Comparison of ENCODE assay signal across 24 cellular contexts in the genomic region with DNA sequence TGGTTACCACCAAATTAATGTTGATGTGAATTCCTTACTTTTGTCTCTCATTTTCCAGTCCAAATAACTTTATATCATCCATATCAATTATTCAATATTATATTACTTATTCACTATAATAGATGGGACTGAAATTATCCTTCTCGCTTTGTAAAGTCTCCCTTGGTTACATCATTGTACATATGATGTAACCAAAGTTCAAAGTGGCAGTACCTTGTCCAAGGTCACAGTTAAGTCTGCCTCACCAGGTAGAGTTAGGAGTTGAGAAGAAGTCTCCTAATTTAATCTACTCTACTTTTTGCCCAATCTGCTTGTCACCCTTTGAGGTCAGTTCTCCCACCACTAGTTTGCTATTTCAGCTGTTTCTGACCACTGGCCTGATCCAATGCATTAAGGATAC.
"Had no signal": no experiment of that assay in that cellular context is flagged by ENCODE, and none has a peak within 500 bp of the region (broad histone marks: within the 10 kb centered on the region; RNA-seq: fewer than 3 reads in every experiment).

No MANE protein-coding gene starts in this region.

- H3K9me3 ChIP-seq: SJSA1, SK-N-SH had no signal

- H3K4me2 ChIP-seq: SK-N-SH had no signal

- H3K27ac ChIP-seq: HL-60, SJSA1 had no signal

- H3K9ac ChIP-seq: SK-N-SH had no signal

- H3K4me1 ChIP-seq: SJSA1 had no signal

- DNase-seq: Karpas-422, KG1, MV-4-11, NCI-H1048, NCI-H1105, NCI-H1417, NCI-H1436 treated with DMSO at 0.1 percent for 48 hours, NCI-H1694 treated with DMSO at 0.1 percent for 48 hours, NCI-H1930, NCI-H2081, NCI-H2107, NCI-H2227 treated with DMSO at 0.1 percent for 48 hours, NCI-H524, NCI-H526 treated with DMSO at 0.1 percent for 48 hours, NCI-H748 treated with DMSO at 0.1 percent for 48 hours, Right ventricle myocardium superior, RPMI8226, SIG-M5, SK-N-SH, SW 1271 had no signal

- H3K36me3 ChIP-seq: SJSA1 had no signal

- FAIRE-seq: HTR-8/SVneo, RCC 7860 had no signal

- H3K27me3 ChIP-seq: SJSA1 had no signal

- H3K4me3 ChIP-seq: SJSA1 had no signal
